In the genomic region with DNA sequence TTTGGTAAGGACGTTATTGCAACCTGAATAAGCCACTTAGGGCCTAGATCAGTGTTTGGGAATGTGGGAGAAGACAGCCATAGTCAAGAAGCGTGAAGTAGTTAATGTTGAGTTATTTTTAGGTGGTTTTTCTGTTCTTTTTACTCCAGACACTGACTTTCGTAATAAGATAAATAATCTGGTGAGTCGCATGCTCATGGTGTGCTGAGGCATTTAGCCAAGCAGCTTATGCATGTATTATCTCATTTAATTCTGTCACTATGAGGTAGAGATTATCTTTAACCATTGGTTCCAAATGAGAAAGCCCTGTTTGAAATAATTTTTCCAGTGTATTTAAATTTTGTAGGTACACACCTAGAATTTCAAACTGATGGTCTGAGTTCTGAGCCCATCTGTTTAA, we compare ENCODE assay signal across 16 cellular contexts.
DNase-seq lines count a peak whose midpoint lies in the region; ATAC-seq and TF ChIP-seq lines count a peak whose summit lies in the region.
"Had no signal": no experiment of that assay in that cellular context is flagged by ENCODE, and none has a peak within 500 bp of the region (broad histone marks: within the 10 kb centered on the region; RNA-seq: fewer than 3 reads in every experiment).

No MANE protein-coding gene starts in this region.

- DNase-seq in MG63 (peak; percentile 31), mammary epithelial cell (peak; percentile 63), iris pigment epithelial cell (ENCODE audit: low read depth) (peak; percentile 67), RWPE1 (ENCODE audit: low spot score) (no peak), dedifferentiated amniotic fluid mesenchymal stem cell (ENCODE audit: extremely low spot score) (no peak)
- no peak for DNase-seq in stimulated activated CD4-positive, alpha-beta T cell treated with anti-CD3 and anti-CD28 coated beads, Interleukin-2, amount 100 ng/mL, for 24 hours
- DNase-seq: activated B cell treated with CpG ODN at 0.5 μM for 24 hours; activated gamma-delta T cell treated with Interleukin-2 at 50 U/mL for 16 hours; C1 segment of cervical spinal cord; effector memory CD4-positive, alpha-beta T cell; glutamatergic neuron; small intestine; upper lobe of right lung had no signal

- no peak for ATAC-seq in GM21447 (IDR thresholded peaks at IDR 0.05; ENCODE audit: unreplicated experiment)
- ATAC-seq: stimulated activated memory B cell treated with anti-CD40 and anti-IgM and Interleukin-4, amounts not matched to agents 10 μg/mL and 1 μg/mL and 100 μg/mL, for 72 hours; upper lobe of right lung had no signal

- CTCF ChIA-PET in mammary epithelial cell (lab: Charles Lee; ENCODE audit: low non-redundant PET), result interaction anchor here (0.6 kb wide), 1 partner anchor 8 kb away, joined by 3 read pairs; no protein-coding TSS in a partner anchor
- CTCF ChIA-PET in RWPE1 (lab: Yijun Ruan, JAX), result no interaction called here

- in situ Hi-C loops in mammary epithelial cell (cut with MboI; ENCODE audit: low sequenced_read_pairs in 2 of 2), result no loop called here

- peak overlapping the region in 10 of 11 experiments; percentile 3 to 54 (median 27); a peak in 17 of 22 replicates for H3K4me2 ChIP-seq in BLaER1 treated with 17β-estradiol and CSF1 and Interleukin-3, amounts not matched to agents 10 nM and 100 nM
- peak overlapping the region; percentile 18 for H3K4me2 ChIP-seq in mammary epithelial cell (ENCODE audit: insufficient read depth, low read depth, low read length)

- intact Hi-C loops in mammary epithelial cell (cut with micrococcal nuclease), result no loop called here

- H3K4me1 ChIP-seq in BLaER1 treated with 17β-estradiol and CSF1 and Interleukin-3, amounts not matched to agents 10 nM and 100 nM, result peaks cover 16 to 90% (median 27%) of the 10 kb centered on the region in 10 experiments; a peak in 18 of 20 replicates
- H3K4me1 ChIP-seq in mammary epithelial cell (ENCODE audit: insufficient read depth, low read length), result peaks cover 19% of the 10 kb centered on the region

- no peak overlapping the region for H3K9ac ChIP-seq in BLaER1 treated with 17β-estradiol and CSF1 and Interleukin-3, amounts not matched to agents 10 nM and 100 nM
- H3K9ac ChIP-seq in mammary epithelial cell (ENCODE audit: insufficient read depth, low read length), result no peak overlapping the region

- no TSS peak for BruUV-seq in mammary epithelial cell (replicated peaks; lab: Mats Ljungman, UMichigan)

- H3K9me3 ChIP-seq in BLaER1 treated with 17β-estradiol and CSF1 and Interleukin-3, amounts not matched to agents 10 nM and 100 nM (replicated peaks in 1 of 11), result peaks cover 0 to 6% (median 0%) of the 10 kb centered on the region in 11 experiments; a peak in 1 of 22 replicates
- H3K9me3 ChIP-seq in MG63, result no peaks in the 10 kb centered on the region
- no peaks in the 10 kb centered on the region for H3K9me3 ChIP-seq in mammary epithelial cell (replicated peaks; ENCODE audit: insufficient read depth, low read length)
- H3K9me3 ChIP-seq: upper lobe of right lung had no signal

- TF ChIP-seq CTCF in mammary epithelial cell (conservative IDR thresholded peaks at IDR 0.05 in 1 of 2, IDR thresholded peaks at IDR 0.05 in 1 of 2; ENCODE audit: extremely low read depth in 1 of 2, insufficient read depth in 1 of 2, low read depth in 1 of 2, low read length in 2 of 2) (no peak), RWPE1 (conservative IDR thresholded peaks at IDR 0.05; ENCODE audit: low read depth) (no peak)

- WGBS in mammary epithelial cell (ENCODE audit: low coverage, missing lambda C conversion rate), result 77% methylated on average over 4 of the region's 4 CpGs

- H4K20me1 ChIP-seq in BLaER1 treated with 17β-estradiol and CSF1 and Interleukin-3, amounts not matched to agents 10 nM and 100 nM, result peaks cover 97 to 100% (median 100%) of the 10 kb centered on the region in 11 experiments
- peaks cover 2% of the 10 kb centered on the region for H4K20me1 ChIP-seq in mammary epithelial cell (ENCODE audit: insufficient read depth, low read length)

- dilution Hi-C loops in mammary epithelial cell (cut with HindIII; ENCODE audit: low sequenced_read_pairs), result loop anchor here (5.0 kb wide), 1 partner anchor 32 kb away; no protein-coding TSS in a partner anchor

- H3K36me3 ChIP-seq in BLaER1 treated with 17β-estradiol and CSF1 and Interleukin-3, amounts not matched to agents 10 nM and 100 nM, result peaks cover 5 to 59% (median 34%) of the 10 kb centered on the region in 11 experiments; a peak in 17 of 22 replicates
- no peaks in the 10 kb centered on the region for H3K36me3 ChIP-seq in MG63
- no peaks in the 10 kb centered on the region for H3K36me3 ChIP-seq in mammary epithelial cell (ENCODE audit: insufficient read depth, low read length)
- H3K36me3 ChIP-seq: upper lobe of right lung had no signal

- no peak overlapping the region for H3K27ac ChIP-seq in BLaER1 treated with 17β-estradiol and CSF1 and Interleukin-3, amounts not matched to agents 10 nM and 100 nM
- H3K27ac ChIP-seq in mammary epithelial cell (ENCODE audit: insufficient read depth, low read depth, low read length) (no peak overlapping the region), RWPE1 (no peak overlapping the region)
- H3K27ac ChIP-seq: upper lobe of right lung had no signal

- H3K4me3 ChIP-seq in BLaER1 treated with 17β-estradiol and CSF1 and Interleukin-3, amounts not matched to agents 10 nM and 100 nM, result no peak overlapping the region
- H3K4me3 ChIP-seq in MG63, result no peak overlapping the region
- H3K4me3 ChIP-seq in mammary epithelial cell (replicated peaks in 1 of 3; ENCODE audit: insufficient read depth in 1 of 3, low read depth in 2 of 3, low read length in 3 of 3), result no peak overlapping the region
- H3K4me3 ChIP-seq: upper lobe of right lung had no signal

- no peak overlapping the region for H2AFZ ChIP-seq in mammary epithelial cell (ENCODE audit: low read depth, low read length)

- no peaks in the 10 kb centered on the region for H3K27me3 ChIP-seq in BLaER1 treated with 17β-estradiol and CSF1 and Interleukin-3, amounts not matched to agents 10 nM and 100 nM
- no peaks in the 10 kb centered on the region for H3K27me3 ChIP-seq in MG63
- no peaks in the 10 kb centered on the region for H3K27me3 ChIP-seq in mammary epithelial cell (ENCODE audit: insufficient read depth, low read length)
- H3K27me3 ChIP-seq: upper lobe of right lung had no signal

- peaks cover 99% of the 10 kb centered on the region for H3K79me2 ChIP-seq in mammary epithelial cell (ENCODE audit: insufficient read depth, low read length)

- POLR2A ChIA-PET in RWPE1 (lab: Yijun Ruan, JAX; ENCODE audit: low non-redundant PET), result no interaction called here

Comparison
In these comparisons a context has a peak if more than half of its experiments do, and no peak if none do; other contexts are left out.
1. DNase-seq: peak in MG63 (single experiment), mammary epithelial cell (single experiment) and iris pigment epithelial cell (single experiment); none in RWPE1 (single experiment), stimulated activated CD4-positive, alpha-beta T cell treated with anti-CD3 and anti-CD28 coated beads, Interleukin-2, amount 100 ng/mL, for 24 hours (0 of 2) and dedifferentiated amniotic fluid mesenchymal stem cell (single experiment).